1 cellular context compared by ENCODE assay signal in the genomic region with DNA sequence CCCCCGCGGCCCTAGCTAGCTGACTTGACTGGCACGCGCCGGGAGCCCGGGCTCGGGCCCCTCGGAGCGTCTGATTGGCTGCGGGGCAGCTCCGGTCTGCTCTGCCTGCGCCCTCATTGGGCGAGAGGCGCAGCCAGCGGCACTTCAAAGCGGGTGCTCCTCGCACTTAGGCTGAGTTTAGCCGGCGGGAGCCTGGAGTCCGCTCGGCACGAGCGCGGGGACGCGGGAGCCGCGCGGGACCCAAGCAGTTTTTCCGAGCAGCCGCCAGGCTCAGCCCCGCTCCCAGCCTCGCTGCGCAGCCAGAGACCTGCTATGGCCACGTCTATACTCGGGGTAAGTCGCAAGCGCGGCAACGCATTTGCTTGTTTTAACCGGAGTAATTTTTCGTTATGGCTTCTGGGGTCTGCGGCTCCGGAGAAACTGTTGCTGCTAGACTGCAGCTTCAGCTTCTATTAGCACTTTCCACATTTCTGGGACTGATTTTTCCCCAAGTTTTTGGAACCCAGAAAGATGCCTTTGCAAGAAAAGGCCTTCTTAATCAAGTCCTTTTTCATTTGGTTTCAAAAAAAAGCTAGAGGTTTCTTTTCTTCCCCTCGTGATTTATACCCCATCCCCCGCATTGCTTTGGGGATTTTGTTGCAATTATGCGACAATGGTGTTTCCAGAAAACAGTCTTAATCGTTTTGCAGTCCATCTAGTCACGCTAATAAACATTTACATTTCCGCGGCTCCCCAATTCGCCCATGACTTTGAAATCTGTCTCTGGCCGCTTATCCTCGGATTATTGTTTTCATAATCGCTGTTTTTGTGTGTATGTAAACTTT.
TF ChIP-seq lines count a peak whose summit lies in the region.

SP9 (plus strand) TSS at position 174 of the 824 bp plus-strand sequence; CDS start at position 313, 139 bp downstream.

TF ChIP-seq in HepG2, 621 proteins besides CTCF, POLR2A, EP300 and RAD21 (continues in another document):
- TF ChIP-seq ZNF646 (CRISPR knock-in tag; IDR thresholded peaks at IDR 0.05), result no peak
- 0 out of 2 replicates have a peak, but pooled peaks have one; percentile 62 for TF ChIP-seq ARHGAP35 (CRISPR knock-in tag; IDR thresholded peaks at IDR 0.05; ENCODE audit: borderline replicate concordance)
- peak; percentile 43; the same call in 1 of the 2 replicates for TF ChIP-seq ZNF772 (CRISPR knock-in tag; IDR thresholded peaks at IDR 0.05)
- TF ChIP-seq, protein P1, sequence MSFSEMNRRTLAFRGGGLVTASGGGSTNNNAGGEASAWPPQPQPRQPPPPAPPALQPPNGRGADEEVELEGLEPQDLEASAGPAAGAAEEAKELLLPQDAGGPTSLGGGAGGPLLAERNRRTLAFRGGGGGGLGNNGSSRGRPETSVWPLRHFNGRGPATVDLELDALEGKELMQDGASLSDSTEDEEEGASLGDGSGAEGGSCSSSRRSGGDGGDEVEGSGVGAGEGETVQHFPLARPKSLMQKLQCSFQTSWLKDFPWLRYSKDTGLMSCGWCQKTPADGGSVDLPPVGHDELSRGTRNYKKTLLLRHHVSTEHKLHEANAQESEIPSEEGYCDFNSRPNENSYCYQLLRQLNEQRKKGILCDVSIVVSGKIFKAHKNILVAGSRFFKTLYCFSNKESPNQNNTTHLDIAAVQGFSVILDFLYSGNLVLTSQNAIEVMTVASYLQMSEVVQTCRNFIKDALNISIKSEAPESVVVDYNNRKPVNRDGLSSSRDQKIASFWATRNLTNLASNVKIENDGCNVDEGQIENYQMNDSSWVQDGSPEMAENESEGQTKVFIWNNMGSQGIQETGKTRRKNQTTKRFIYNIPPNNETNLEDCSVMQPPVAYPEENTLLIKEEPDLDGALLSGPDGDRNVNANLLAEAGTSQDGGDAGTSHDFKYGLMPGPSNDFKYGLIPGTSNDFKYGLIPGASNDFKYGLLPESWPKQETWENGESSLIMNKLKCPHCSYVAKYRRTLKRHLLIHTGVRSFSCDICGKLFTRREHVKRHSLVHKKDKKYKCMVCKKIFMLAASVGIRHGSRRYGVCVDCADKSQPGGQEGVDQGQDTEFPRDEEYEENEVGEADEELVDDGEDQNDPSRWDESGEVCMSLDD (CRISPR knock-in tag; IDR thresholded peaks at IDR 0.05; ENCODE audit: borderline replicate concordance), result no peak
- peak; percentile 65 for TF ChIP-seq ZMYM4 (CRISPR knock-in tag; IDR thresholded peaks at IDR 0.05)
- TF ChIP-seq SALL1 (CRISPR knock-in tag; IDR thresholded peaks at IDR 0.05), result peak; percentile 70
- TF ChIP-seq NCOA1 (CRISPR knock-in tag; IDR thresholded peaks at IDR 0.05), result 0 out of 2 replicates have a peak, but pooled peaks have one; percentile 23
- no peak for TF ChIP-seq ZNF703 (CRISPR knock-in tag; IDR thresholded peaks at IDR 0.05; ENCODE audit: borderline replicate concordance)
- TF ChIP-seq, protein P2, sequence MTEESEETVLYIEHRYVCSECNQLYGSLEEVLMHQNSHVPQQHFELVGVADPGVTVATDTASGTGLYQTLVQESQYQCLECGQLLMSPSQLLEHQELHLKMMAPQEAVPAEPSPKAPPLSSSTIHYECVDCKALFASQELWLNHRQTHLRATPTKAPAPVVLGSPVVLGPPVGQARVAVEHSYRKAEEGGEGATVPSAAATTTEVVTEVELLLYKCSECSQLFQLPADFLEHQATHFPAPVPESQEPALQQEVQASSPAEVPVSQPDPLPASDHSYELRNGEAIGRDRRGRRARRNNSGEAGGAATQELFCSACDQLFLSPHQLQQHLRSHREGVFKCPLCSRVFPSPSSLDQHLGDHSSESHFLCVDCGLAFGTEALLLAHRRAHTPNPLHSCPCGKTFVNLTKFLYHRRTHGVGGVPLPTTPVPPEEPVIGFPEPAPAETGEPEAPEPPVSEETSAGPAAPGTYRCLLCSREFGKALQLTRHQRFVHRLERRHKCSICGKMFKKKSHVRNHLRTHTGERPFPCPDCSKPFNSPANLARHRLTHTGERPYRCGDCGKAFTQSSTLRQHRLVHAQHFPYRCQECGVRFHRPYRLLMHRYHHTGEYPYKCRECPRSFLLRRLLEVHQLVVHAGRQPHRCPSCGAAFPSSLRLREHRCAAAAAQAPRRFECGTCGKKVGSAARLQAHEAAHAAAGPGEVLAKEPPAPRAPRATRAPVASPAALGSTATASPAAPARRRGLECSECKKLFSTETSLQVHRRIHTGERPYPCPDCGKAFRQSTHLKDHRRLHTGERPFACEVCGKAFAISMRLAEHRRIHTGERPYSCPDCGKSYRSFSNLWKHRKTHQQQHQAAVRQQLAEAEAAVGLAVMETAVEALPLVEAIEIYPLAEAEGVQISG (CRISPR knock-in tag; IDR thresholded peaks at IDR 0.05), result peak; percentile 36; the same call in 1 of the 2 replicates
- peak; percentile 92; the same call in 1 of the 2 replicates for TF ChIP-seq TFDP1 (CRISPR knock-in tag; IDR thresholded peaks at IDR 0.05; ENCODE audit: borderline replicate concordance)
- TF ChIP-seq NRL (CRISPR knock-in tag; IDR thresholded peaks at IDR 0.05; ENCODE audit: borderline replicate concordance), result 0 out of 2 replicates have a peak, but pooled peaks have one; percentile 69
- TF ChIP-seq ERF (CRISPR knock-in tag; IDR thresholded peaks at IDR 0.05), result peak; percentile 66
- no peak for TF ChIP-seq EED (CRISPR knock-in tag; IDR thresholded peaks at IDR 0.05)
- TF ChIP-seq ZNF747 (CRISPR knock-in tag; IDR thresholded peaks at IDR 0.05; ENCODE audit: borderline replicate concordance), result peak; percentile 59; the same call in 1 of the 2 replicates
- peak; percentile 55; the same call in 1 of the 2 replicates for TF ChIP-seq HIVEP1 (CRISPR knock-in tag; IDR thresholded peaks at IDR 0.05)
- peak; percentile 39; the same call in 1 of the 2 replicates for TF ChIP-seq CCDC6 (CRISPR knock-in tag; IDR thresholded peaks at IDR 0.05)
- no peak for TF ChIP-seq ZNF282 (IDR thresholded peaks at IDR 0.05; ENCODE audit: partially characterized antibody)
- TF ChIP-seq ZSCAN9 (CRISPR knock-in tag; IDR thresholded peaks at IDR 0.05; ENCODE audit: borderline replicate concordance), result no peak
- peak; percentile 64; the same call in 1 of the 2 replicates for TF ChIP-seq ATF7-NPFF (CRISPR knock-in tag; IDR thresholded peaks at IDR 0.05; ENCODE audit: low read depth)
- no peak for TF ChIP-seq ESRRA (CRISPR knock-in tag; IDR thresholded peaks at IDR 0.05; ENCODE audit: low read depth)
- peak; percentile 67; the same call in 1 of the 2 replicates for TF ChIP-seq ZNF776 (CRISPR knock-in tag; IDR thresholded peaks at IDR 0.05)
- TF ChIP-seq, protein P3, sequence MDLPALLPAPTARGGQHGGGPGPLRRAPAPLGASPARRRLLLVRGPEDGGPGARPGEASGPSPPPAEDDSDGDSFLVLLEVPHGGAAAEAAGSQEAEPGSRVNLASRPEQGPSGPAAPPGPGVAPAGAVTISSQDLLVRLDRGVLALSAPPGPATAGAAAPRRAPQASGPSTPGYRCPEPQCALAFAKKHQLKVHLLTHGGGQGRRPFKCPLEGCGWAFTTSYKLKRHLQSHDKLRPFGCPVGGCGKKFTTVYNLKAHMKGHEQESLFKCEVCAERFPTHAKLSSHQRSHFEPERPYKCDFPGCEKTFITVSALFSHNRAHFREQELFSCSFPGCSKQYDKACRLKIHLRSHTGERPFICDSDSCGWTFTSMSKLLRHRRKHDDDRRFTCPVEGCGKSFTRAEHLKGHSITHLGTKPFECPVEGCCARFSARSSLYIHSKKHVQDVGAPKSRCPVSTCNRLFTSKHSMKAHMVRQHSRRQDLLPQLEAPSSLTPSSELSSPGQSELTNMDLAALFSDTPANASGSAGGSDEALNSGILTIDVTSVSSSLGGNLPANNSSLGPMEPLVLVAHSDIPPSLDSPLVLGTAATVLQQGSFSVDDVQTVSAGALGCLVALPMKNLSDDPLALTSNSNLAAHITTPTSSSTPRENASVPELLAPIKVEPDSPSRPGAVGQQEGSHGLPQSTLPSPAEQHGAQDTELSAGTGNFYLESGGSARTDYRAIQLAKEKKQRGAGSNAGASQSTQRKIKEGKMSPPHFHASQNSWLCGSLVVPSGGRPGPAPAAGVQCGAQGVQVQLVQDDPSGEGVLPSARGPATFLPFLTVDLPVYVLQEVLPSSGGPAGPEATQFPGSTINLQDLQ (CRISPR knock-in tag; IDR thresholded peaks at IDR 0.05), result 0 out of 2 replicates have a peak, but pooled peaks have one; percentile 53
- 0 out of 2 replicates have a peak, but pooled peaks have one; percentile 17 for TF ChIP-seq ZNF331 (CRISPR knock-in tag; IDR thresholded peaks at IDR 0.05)
- TF ChIP-seq KLF16 (CRISPR knock-in tag; IDR thresholded peaks at IDR 0.05), result peak in 1 of 2 experiments; percentile 25; a peak in 1 of 4 replicates
- TF ChIP-seq POGZ (CRISPR knock-in tag; IDR thresholded peaks at IDR 0.05), result peak; percentile 40
- TF ChIP-seq, protein P4, sequence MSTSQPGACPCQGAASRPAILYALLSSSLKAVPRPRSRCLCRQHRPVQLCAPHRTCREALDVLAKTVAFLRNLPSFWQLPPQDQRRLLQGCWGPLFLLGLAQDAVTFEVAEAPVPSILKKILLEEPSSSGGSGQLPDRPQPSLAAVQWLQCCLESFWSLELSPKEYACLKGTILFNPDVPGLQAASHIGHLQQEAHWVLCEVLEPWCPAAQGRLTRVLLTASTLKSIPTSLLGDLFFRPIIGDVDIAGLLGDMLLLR (CRISPR knock-in tag; IDR thresholded peaks at IDR 0.05), result 0 out of 2 replicates have a peak, but pooled peaks have one; percentile 56
- 0 out of 2 replicates have a peak, but pooled peaks have one; percentile 66 for TF ChIP-seq SATB2 (CRISPR knock-in tag; IDR thresholded peaks at IDR 0.05)
- peak; percentile 80 for TF ChIP-seq KDM5B (CRISPR knock-in tag; IDR thresholded peaks at IDR 0.05; ENCODE audit: borderline replicate concordance)
- TF ChIP-seq MXD3 (CRISPR knock-in tag; IDR thresholded peaks at IDR 0.05), result peak; percentile 76
- TF ChIP-seq MAZ (IDR thresholded peaks at IDR 0.05; ENCODE audit: borderline replicate concordance, low read depth, low read length), result no peak
- TF ChIP-seq MAZ (CRISPR knock-in tag; IDR thresholded peaks at IDR 0.05; ENCODE audit: low read depth), result peak; percentile 52; the same call in 1 of the 2 replicates
- peak; percentile 46; the same call in 1 of the 2 replicates for TF ChIP-seq ZNF558 (CRISPR knock-in tag; IDR thresholded peaks at IDR 0.05; ENCODE audit: borderline replicate concordance)
